ENCODE assay signal across 17 cellular contexts in genomic region chr15:36370051-36370734, GRCh38.
A peak's percentile ranks its signal among the peaks of the same experiment; 100 is the strongest.
DNase-seq lines count a peak whose midpoint lies in the region; ATAC-seq and TF ChIP-seq lines count a peak whose summit lies in the region.
"Had no signal": no experiment of that assay in that cellular context is flagged by ENCODE, and none has a peak within 500 bp of the region (broad histone marks: within the 10 kb centered on the region; RNA-seq: fewer than 3 reads in every experiment).

No MANE protein-coding gene starts in this region.

- H3K4me2 ChIP-seq in GM23248 (ENCODE audit: unreplicated experiment), result peak overlapping the region; percentile 24
- peak overlapping the region; percentile 32 for H3K4me2 ChIP-seq in fibroblast of lung (ENCODE audit: extremely low read depth, insufficient read depth, low read length)
- H3K4me2 ChIP-seq: GM23338 had no signal

- no peaks in the 10 kb centered on the region; the same call in 1 of the 2 replicates for H3K9me2 ChIP-seq in GM23248 (ENCODE audit: insufficient read depth)

- no peak overlapping the region for H3K4me3 Mint-ChIP-seq in osteocyte (ENCODE audit: unreplicated experiment)
- H3K4me3 Mint-ChIP-seq in T-helper 17 cell, result no peak overlapping the region
- H3K4me3 Mint-ChIP-seq: CD4-positive, CD25-positive, alpha-beta regulatory T cell; GM23338 had no signal

- DNase-seq in GM23248, result no peak
- no peak for DNase-seq in RWPE2 (ENCODE audit: low spot score)
- no peak for DNase-seq in fibroblast of lung (ENCODE audit: low read depth in 2 of 2)
- DNase-seq in osteocyte (ENCODE audit: extremely low spot score, unreplicated experiment), result no peak
- no peak for DNase-seq in T-helper 17 cell
- DNase-seq in T-helper 2 cell, result no peak
- DNase-seq in ureter (ENCODE audit: low spot score), result no peak
- DNase-seq in foreskin fibroblast, result no peak
- DNase-seq: Calu3; CD4-positive, CD25-positive, alpha-beta regulatory T cell; KBM-7; NCI-H1048; NCI-H146; NCI-H2081 treated with DMSO at 0.1 percent for 48 hours; NCI-H526 treated with DMSO at 0.1 percent for 48 hours had no signal

- peak overlapping the region; percentile 1; the same call in 1 of the 2 replicates for H3K4me3 ChIP-seq in GM23248
- H3K4me3 ChIP-seq in RWPE2 (ENCODE audit: severe bottlenecking), result no peak overlapping the region
- no peak overlapping the region for H3K4me3 ChIP-seq in fibroblast of lung (replicated peaks in 1 of 4; ENCODE audit: control extremely low read depth in 1 of 4, insufficient read depth in 1 of 4, low read depth in 3 of 4, low read length in 4 of 4)
- no peak overlapping the region for H3K4me3 ChIP-seq in foreskin fibroblast (ENCODE audit: low read depth in 1 of 2, low read length in 2 of 2)
- H3K4me3 ChIP-seq: GM23338 had no signal

- WGBS in GM23248 (ENCODE audit: low coverage in 1 of 2, low lambda C conversion rate in 2 of 2, missing lambda C conversion rate in 2 of 2), 2 experiments, result 24 to 25% methylated on average over 3 of the region's 3 CpGs

- H3K4me1 ChIP-seq in GM23248 (ENCODE audit: insufficient read depth) (peaks cover 36% of the 10 kb centered on the region), RWPE2 (ENCODE audit: insufficient read depth, poor library complexity, severe bottlenecking) (peaks cover 59% of the 10 kb centered on the region), fibroblast of lung (ENCODE audit: control insufficient read depth, extremely low read depth, insufficient read depth, low read length) (peaks cover 10% of the 10 kb centered on the region)

- H3K27ac ChIP-seq in GM23248 (peak overlapping the region; percentile 43), RWPE2 (ENCODE audit: poor library complexity, severe bottlenecking) (peak overlapping the region; percentile 97), fibroblast of lung (ENCODE audit: insufficient read depth, low read length) (no peak overlapping the region)

- H3K36me3 Mint-ChIP-seq in osteocyte (ENCODE audit: unreplicated experiment) (no peaks in the 10 kb centered on the region), T-helper 17 cell (ENCODE audit: low read depth) (no peaks in the 10 kb centered on the region)
- H3K36me3 Mint-ChIP-seq: CD4-positive, CD25-positive, alpha-beta regulatory T cell had no signal

- no peaks in the 10 kb centered on the region for H3K27me3 Mint-ChIP-seq in osteocyte (ENCODE audit: unreplicated experiment)
- H3K27me3 Mint-ChIP-seq in T-helper 17 cell, result no peaks in the 10 kb centered on the region
- H3K27me3 Mint-ChIP-seq: CD4-positive, CD25-positive, alpha-beta regulatory T cell had no signal

- peak overlapping the region; percentile 43 for H3K27ac Mint-ChIP-seq in osteocyte (ENCODE audit: unreplicated experiment)
- H3K27ac Mint-ChIP-seq in T-helper 17 cell, result no peak overlapping the region
- H3K27ac Mint-ChIP-seq: CD4-positive, CD25-positive, alpha-beta regulatory T cell; GM23338 had no signal

- no peak for ATAC-seq in RWPE2 (ENCODE audit: low read depth)
- ATAC-seq in T-helper 17 cell, result no peak
- ATAC-seq: GM23338, Right ventricle myocardium inferior had no signal

- H3K4me1 Mint-ChIP-seq in osteocyte (ENCODE audit: unreplicated experiment) (peaks cover 34% of the 10 kb centered on the region), T-helper 17 cell (no peaks in the 10 kb centered on the region)
- H3K4me1 Mint-ChIP-seq: CD4-positive, CD25-positive, alpha-beta regulatory T cell; GM23338 had no signal

- no peaks in the 10 kb centered on the region for H3K79me2 ChIP-seq in GM23248 (ENCODE audit: insufficient read depth)
- H3K79me2 ChIP-seq in fibroblast of lung (ENCODE audit: control insufficient read depth, insufficient read depth, low read length), result no peaks in the 10 kb centered on the region

- peaks cover 23% of the 10 kb centered on the region for H3F3A ChIP-seq in GM23248 (ENCODE audit: insufficient read depth)

- H2AFZ ChIP-seq in GM23248 (no peak overlapping the region), fibroblast of lung (ENCODE audit: low read length) (no peak overlapping the region)
- H2AFZ ChIP-seq: GM23338 had no signal

- H3K36me3 ChIP-seq in GM23248 (ENCODE audit: low read depth) (no peaks in the 10 kb centered on the region), RWPE2 (ENCODE audit: low read depth) (no peaks in the 10 kb centered on the region), fibroblast of lung (ENCODE audit: control insufficient read depth, insufficient read depth, low read length) (no peaks in the 10 kb centered on the region)

- in situ Hi-C loops in GM23248 (cut with MboI), result no loop called here

- H4K20me1 ChIP-seq in GM23248 (ENCODE audit: insufficient read depth) (no peaks in the 10 kb centered on the region), fibroblast of lung (ENCODE audit: control insufficient read depth, extremely low read depth, insufficient read depth, low read length) (no peaks in the 10 kb centered on the region)

- H3K9ac ChIP-seq in GM23248 (no peak overlapping the region), fibroblast of lung (ENCODE audit: insufficient read depth, low read length) (no peak overlapping the region)

- no peak for TF ChIP-seq CTCF in RWPE2 (IDR thresholded peaks at IDR 0.05; ENCODE audit: poor library complexity, severe bottlenecking)
- no peak for TF ChIP-seq CTCF in fibroblast of lung (conservative IDR thresholded peaks at IDR 0.05 in 1 of 2, IDR thresholded peaks at IDR 0.05 in 1 of 2; ENCODE audit: low read depth in 1 of 2, low read length in 2 of 2)
- no peak for TF ChIP-seq CTCF in osteocyte (IDR thresholded peaks at IDR 0.05)
- TF ChIP-seq CTCF in foreskin fibroblast (IDR thresholded peaks at IDR 0.05; ENCODE audit: low read depth, low read length), result no peak

- H3K27me3 ChIP-seq in GM23248 (replicated peaks; ENCODE audit: insufficient read depth) (no peaks in the 10 kb centered on the region), RWPE2 (ENCODE audit: insufficient read depth, poor library complexity, severe bottlenecking) (no peaks in the 10 kb centered on the region), fibroblast of lung (ENCODE audit: control insufficient read depth, insufficient read depth, low read length) (no peaks in the 10 kb centered on the region)

- H3K9me3 ChIP-seq in GM23248 (ENCODE audit: low read depth) (no peaks in the 10 kb centered on the region), RWPE2 (ENCODE audit: severe bottlenecking) (no peaks in the 10 kb centered on the region), fibroblast of lung (ENCODE audit: control insufficient read depth, insufficient read depth, low read depth, low read length) (no peaks in the 10 kb centered on the region), T-helper 17 cell (ENCODE audit: control insufficient read depth, low read length, poor library complexity, severe bottlenecking) (no peaks in the 10 kb centered on the region)

- peaks cover 1% of the 10 kb centered on the region for H3K9me3 Mint-ChIP-seq in osteocyte (ENCODE audit: unreplicated experiment)
- H3K9me3 Mint-ChIP-seq: GM23338 had no signal
